Comparison of ENCODE assay signal across 10 cellular contexts in genomic region chrX:155632424-155633100, GRCh38. TPM values are rescaled to one million over a fixed set of nuclear protein-coding genes. Genes with fewer than 3 reads are reported as not detected.
DNase-seq lines count a peak whose midpoint lies in the region; ATAC-seq and TF ChIP-seq lines count a peak whose summit lies in the region.
"Had no signal": no experiment of that assay in that cellular context is flagged by ENCODE, and none has a peak within 500 bp of the region (broad histone marks: within the 10 kb centered on the region; RNA-seq: fewer than 3 reads in every experiment).

No MANE protein-coding gene starts in this region.

- H3K36me3 ChIP-seq in upper lobe of left lung = no peaks in the 10 kb centered on the region
- no peaks in the 10 kb centered on the region for H3K36me3 ChIP-seq in body of pancreas (replicated peaks in 1 of 2; ENCODE audit: insufficient read depth in 1 of 2, low read depth in 2 of 2)

- DNase-seq in activated naive CD4-positive, alpha-beta T cell treated with Interleukin-2 at 50 U/mL for 16 hours = peak; percentile 1
- DNase-seq in activated naive CD4-positive, alpha-beta T cell treated with anti-CD3 and anti-CD28 coated beads, Interleukin-2, amount 50 U/mL, for 16 hours = no peak
- peak; percentile 82 for DNase-seq in M059J (ENCODE audit: low read depth)
- DNase-seq in choroid plexus epithelial cell (ENCODE audit: low read depth) = peak; percentile 18
- DNase-seq in upper lobe of left lung = no peak
- no peak for DNase-seq in OCI-M2 (lab: John Stamatoyannopoulos, UW; ENCODE audit: unreplicated experiment)
- DNase-seq in body of pancreas = no peak
- DNase-seq: DMS79 treated with DMSO at 0.1 percent for 48 hours, NCI-H82 had no signal

- TF ChIP-seq POLR2A in upper lobe of left lung (IDR thresholded peaks at IDR 0.05) (no peak), body of pancreas (IDR thresholded peaks at IDR 0.05) (no peak)

- no peak for TF ChIP-seq CTCF in choroid plexus epithelial cell (conservative IDR thresholded peaks at IDR 0.05; ENCODE audit: low read depth, low read length)
- no peak for TF ChIP-seq CTCF in upper lobe of left lung (IDR thresholded peaks at IDR 0.05)
- TF ChIP-seq CTCF in body of pancreas (IDR thresholded peaks at IDR 0.05) = no peak

- ATAC-seq in upper lobe of left lung (ENCODE audit: low FRiP score in 2 of 2) (no peak), GM21529 (IDR thresholded peaks at IDR 0.05; ENCODE audit: unreplicated experiment) (no peak), body of pancreas (no peak)

- H3K4me3 ChIP-seq in choroid plexus epithelial cell (ENCODE audit: low read depth, low read length) (no peak overlapping the region), upper lobe of left lung (no peak overlapping the region), body of pancreas (no peak overlapping the region)

- WGBS in upper lobe of left lung, 2 donors = 57 to 69% methylated on average over 3 of the region's 3 CpGs
- 80 to 83% methylated on average over 3 of the region's 3 CpGs for WGBS in body of pancreas, 2 donors

- H3K27me3 ChIP-seq in upper lobe of left lung = no peaks in the 10 kb centered on the region
- H3K27me3 ChIP-seq in body of pancreas = no peaks in the 10 kb centered on the region

- TF ChIP-seq EP300 in upper lobe of left lung (IDR thresholded peaks at IDR 0.05) = no peak

- H3K9me3 ChIP-seq in upper lobe of left lung (peaks cover 0 to 18% (median 0%) of the 10 kb centered on the region in 4 donors), body of pancreas (no peaks in the 10 kb centered on the region)

- H3K27ac ChIP-seq in upper lobe of left lung (peak overlapping the region in 3 of 4 donors; percentile 15 to 34 (median 23)), body of pancreas (no peak overlapping the region)

- intact Hi-C loops in body of pancreas (cut with DNase I) = no loop called here

- H3K4me1 ChIP-seq in upper lobe of left lung (no peaks in the 10 kb centered on the region), body of pancreas (no peaks in the 10 kb centered on the region)

RNA-seq across cellular contexts. Expression of gene TMLHE, which starts 19.8 kb away (rescaled TPM):
- total RNA-seq in M059J (2014; rRNA removed; shearing (Covaris generic)) = 10.9 and 19.3 TPM in 2 replicates
- 10 to 100 TPM in 3 of 6 donors, 1 to 10 TPM in 3; 8.8 to 18.9 (median 11.4) TPM for total RNA-seq in upper lobe of left lung
- 10 to 100 TPM; 11.7 to 16.2 TPM for total RNA-seq in body of pancreas

RNA-seq across cellular contexts. Expression of gene SPRY3, which starts 20.2 kb away (rescaled TPM):
- 0.94 and 1.3 TPM in 2 replicates for total RNA-seq in M059J (2014; rRNA removed; shearing (Covaris generic))
- total RNA-seq in upper lobe of left lung (1 to 10 TPM in 2 of 6 donors, under 1 TPM in 4; 0.76 to 1.7 (median 0.90) TPM), body of pancreas (under 1 TPM; 0.66 to 0.78 TPM)

Comparison
In these comparisons a context has a peak if more than half of its experiments do, and no peak if none do; other contexts are left out.
1. DNase-seq: peak in activated naive CD4-positive, alpha-beta T cell treated with Interleukin-2 at 50 U/mL for 16 hours (single experiment), M059J (single experiment) and choroid plexus epithelial cell (single experiment); none in activated naive CD4-positive, alpha-beta T cell treated with anti-CD3 and anti-CD28 coated beads, Interleukin-2, amount 50 U/mL, for 16 hours (single experiment), upper lobe of left lung (0 of 2), OCI-M2 (single experiment) and body of pancreas (0 of 4).
2. H3K27ac ChIP-seq: peak in upper lobe of left lung (3 of 4); none in body of pancreas (0 of 4).